In the genomic region with DNA sequence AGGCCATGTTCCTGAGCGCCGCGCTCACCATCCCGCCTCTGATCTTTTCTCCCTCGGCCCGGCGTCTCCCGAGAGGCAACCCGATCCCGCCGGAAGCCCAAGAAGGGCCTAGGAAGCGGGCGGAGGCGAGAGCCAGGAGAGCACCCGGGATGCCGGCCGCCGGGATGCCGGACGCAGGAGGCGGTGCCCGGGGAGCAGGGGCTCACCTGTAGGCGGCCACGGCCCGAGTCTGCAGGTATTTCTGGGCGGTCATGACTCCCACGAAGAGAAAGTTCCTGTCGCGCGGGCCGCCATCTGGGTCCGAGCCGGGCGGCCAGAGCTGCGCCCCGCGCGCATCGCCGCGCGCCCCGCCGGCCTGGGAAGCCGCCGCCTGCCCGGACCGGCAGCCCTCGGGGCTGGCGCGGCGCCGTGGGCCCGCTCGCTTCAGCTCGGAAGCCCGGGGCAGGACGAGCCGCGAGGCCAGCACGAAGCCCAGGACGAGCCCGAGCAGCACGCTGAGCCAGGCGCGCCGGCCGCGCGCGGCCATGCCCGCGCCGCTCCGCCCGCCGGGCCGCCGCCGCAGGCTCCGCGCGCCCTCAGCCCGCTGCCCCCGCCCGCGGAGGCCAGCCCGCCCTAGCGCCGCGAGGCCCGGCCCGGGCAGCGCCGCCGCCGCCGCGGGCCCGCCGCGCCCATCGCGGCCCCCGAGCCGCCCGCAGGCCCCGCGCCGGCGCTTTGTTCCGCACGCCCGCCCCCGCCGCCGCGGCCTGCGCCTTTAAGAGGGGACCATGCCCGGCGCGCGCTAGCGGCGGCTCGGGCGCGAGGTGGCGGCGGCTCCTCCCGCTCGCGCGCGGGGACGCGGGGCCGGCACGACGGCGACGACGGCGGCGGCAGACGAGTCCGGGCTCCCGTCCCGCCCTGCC, we compare ENCODE assay signal across 8 cellular contexts. TPM values are rescaled to one million over a fixed set of nuclear protein-coding genes. Genes with fewer than 3 reads are reported as not detected.
A peak's percentile ranks its signal among the peaks of the same experiment; 100 is the strongest.
DNase-seq lines count a peak whose midpoint lies in the region; ATAC-seq and TF ChIP-seq lines count a peak whose summit lies in the region.

No MANE protein-coding gene starts in this region.

- no peaks in the 10 kb centered on the region for H3F3A ChIP-seq in OCI-LY1 (ENCODE audit: insufficient read depth, low read length)

- peaks cover 27% of the 10 kb centered on the region for H3K4me1 ChIP-seq in OCI-LY1 (ENCODE audit: insufficient read depth, low read length, severe bottlenecking)
- peaks cover 12 to 44% of the 10 kb centered on the region in 2 donors for H3K4me1 ChIP-seq in ascending aorta

- H3K27me3 ChIP-seq in AG04450 (ENCODE audit: control insufficient read depth, insufficient read depth, low read length) (no peaks in the 10 kb centered on the region), OCI-LY1 (ENCODE audit: insufficient read depth, low read length) (peaks cover 4% of the 10 kb centered on the region), ascending aorta (no peaks in the 10 kb centered on the region)

- POLR2A ChIA-PET in AG04450 (lab: Yijun Ruan, JAX): interaction anchor here (0.6 to 2.1 kb wide), 12 partner anchors 10 to 230 kb away, joined by 3 to 16 read pairs (median 4); no protein-coding TSS in a partner anchor

- intact Hi-C loops in ascending aorta (cut with DNase I): loop anchor here (2.0 to 10.0 kb wide), 3 partner anchors 50 to 646 kb away; a partner anchor contains a TSS

- H3K36me3 ChIP-seq in OCI-LY1 (ENCODE audit: insufficient read depth, low read length) (peaks cover 6% of the 10 kb centered on the region; the same call in 1 of the 2 replicates), ascending aorta (no peaks in the 10 kb centered on the region)

- H3K9ac ChIP-seq in OCI-LY1 (ENCODE audit: low read length): peak overlapping the region; percentile 63

- no peak overlapping the region for H2AFZ ChIP-seq in OCI-LY1 (ENCODE audit: low read length)

- no peaks in the 10 kb centered on the region for H3K79me2 ChIP-seq in OCI-LY1 (ENCODE audit: insufficient read depth, low read length)

- CTCF ChIA-PET in AG04450 (lab: Charles Lee): interaction anchor here (0.6 to 3.3 kb wide), 6 partner anchors 62 to 243 kb away, joined by 3 to 11 read pairs (median 3); no protein-coding TSS in a partner anchor

- DNase-seq in AG04450 (ENCODE audit: low read depth, low spot score) (no peak), ascending aorta (ENCODE audit: low spot score in 2 of 2) (no peak), GF-D8 (lab: John Stamatoyannopoulos, UW) (no peak)

- no peaks in the 10 kb centered on the region for H4K20me1 ChIP-seq in OCI-LY1 (ENCODE audit: insufficient read depth, low read length)

- H3K9me3 ChIP-seq in AG04450 (ENCODE audit: control insufficient read depth, insufficient read depth, low read length) (no peaks in the 10 kb centered on the region; the same call in 1 of the 2 replicates), OCI-LY1 (ENCODE audit: low read length) (no peaks in the 10 kb centered on the region), ascending aorta (no peaks in the 10 kb centered on the region)

- peak; percentile 36 for ATAC-seq in GM18517 (IDR thresholded peaks at IDR 0.05; ENCODE audit: unreplicated experiment)
- peak; percentile 38 for ATAC-seq in HG03025 (IDR thresholded peaks at IDR 0.05; ENCODE audit: low FRiP score, unreplicated experiment)

- peak overlapping the region; percentile 65 for H3K27ac ChIP-seq in AG04450 (ENCODE audit: low read depth, low read length)
- H3K27ac ChIP-seq in OCI-LY1 (ENCODE audit: low read depth, low read length, poor library complexity, severe bottlenecking): no peak overlapping the region
- H3K27ac ChIP-seq in ascending aorta: peak overlapping the region; percentile 84 to 93
- H3K27ac ChIP-seq in skin epidermis: peak overlapping the region; percentile 67 to 95 (median 91)

- H3K4me3 ChIP-seq in AG04450 (ENCODE audit: low read depth, low read length): peak overlapping the region; percentile 88
- peak overlapping the region; percentile 79 for H3K4me3 ChIP-seq in OCI-LY1 (ENCODE audit: low read depth, low read length, poor library complexity, severe bottlenecking)
- H3K4me3 ChIP-seq in ascending aorta: peak overlapping the region; percentile 94 to 96
- H3K4me3 ChIP-seq in iPS-11a (ENCODE audit: low read depth, low read length): peak overlapping the region; percentile 83
- H3K4me3 ChIP-seq in skin epidermis: peak overlapping the region; percentile 58 to 86 (median 77)

- peak overlapping the region; percentile 89 for H3K4me2 ChIP-seq in OCI-LY1 (ENCODE audit: low read length)

- no peaks in the 10 kb centered on the region for H3K9me2 ChIP-seq in OCI-LY1 (ENCODE audit: low read depth, low read length)

- TF ChIP-seq CTCF in AG04450 (IDR thresholded peaks at IDR 0.05; ENCODE audit: low read depth, low read length) (no peak), OCI-LY1 (IDR thresholded peaks at IDR 0.05; ENCODE audit: low read length) (no peak), ascending aorta (IDR thresholded peaks at IDR 0.05) (no peak)

RNA-seq across cellular contexts. Expression of a gene that starts 0.7 kb away (rescaled TPM):
- 44.6 and 49.2 TPM in 2 replicates for polyA plus RNA-seq in AG04450 (2011; rRNA removed)
- polyA minus RNA-seq in AG04450 (2011; rRNA and poly(A)+ RNA removed): 40.1 and 49.5 TPM in 2 replicates
- 47.4 TPM for total RNA-seq in ascending aorta

RNA-seq across cellular contexts. Expression of a gene that starts 26.1 kb away (rescaled TPM):
- polyA plus RNA-seq in AG04450 (2011; rRNA removed): 79.9 and 100 TPM in 2 replicates
- polyA minus RNA-seq in AG04450 (2011; rRNA and poly(A)+ RNA removed): 28.4 and 33.7 TPM in 2 replicates
- 32.0 TPM for total RNA-seq in ascending aorta

RNA-seq across cellular contexts. Expression of a gene that starts 43.9 kb away (rescaled TPM):
- 46.4 and 57.0 TPM in 2 replicates for polyA plus RNA-seq in AG04450 (2011; rRNA removed)
- polyA minus RNA-seq in AG04450 (2011; rRNA and poly(A)+ RNA removed): 11.8 and 20.5 TPM in 2 replicates
- total RNA-seq in ascending aorta: 17.8 TPM
